Comparison of ENCODE assay signal across 1 cellular context in genomic region chr14:67695394-67695949, GRCh38.
A peak's percentile ranks its signal among the peaks of the same experiment; 100 is the strongest.
TF ChIP-seq lines count a peak whose summit lies in the region.

Gene RDH11 (minus strand): TSS chr14:67695764. CDS start chr14:67695703, 61 bp downstream.

TF ChIP-seq in K562, 482 proteins besides CTCF, POLR2A, EP300 and RAD21 (continued from another document):
- TF ChIP-seq AFF1 (IDR thresholded peaks at IDR 0.05; ENCODE audit: low read depth in 1 of 2, partially characterized antibody in 2 of 2): peak in 1 of 2 experiments; percentile 75
- TF ChIP-seq ZNF12 (CRISPR knock-in tag; IDR thresholded peaks at IDR 0.05): no peak
- no peak for TF ChIP-seq RCOR1 (IDR thresholded peaks at IDR 0.05; ENCODE audit: borderline replicate concordance in 1 of 2, low read depth in 2 of 2, low read length in 2 of 2)
- TF ChIP-seq OTX1 (CRISPR knock-in tag; IDR thresholded peaks at IDR 0.05): no peak
- peak; percentile 37 for TF ChIP-seq SAP30 (IDR thresholded peaks at IDR 0.05; ENCODE audit: borderline replicate concordance, insufficient read depth, low read depth, low read length, poor library complexity, severe bottlenecking)
- TF ChIP-seq POLR2AphosphoS5 (IDR thresholded peaks at IDR 0.05; ENCODE audit: control insufficient read depth, insufficient read depth, low read depth, low read length): peak; percentile 78
- TF ChIP-seq CHCHD3 (CRISPR knock-in tag; IDR thresholded peaks at IDR 0.05): no peak
- no peak for TF ChIP-seq THRB (CRISPR knock-in tag; conservative IDR thresholded peaks at IDR 0.05)
- TF ChIP-seq ETS1 (conservative IDR thresholded peaks at IDR 0.05; ENCODE audit: control insufficient read depth, low read depth, low read length): 0 out of 2 replicates have a peak, but pooled peaks have one; percentile 43
- TF ChIP-seq CEBPB (tag; IDR thresholded peaks at IDR 0.05): peak; percentile 97
- no peak for TF ChIP-seq RBM15 (IDR thresholded peaks at IDR 0.05; ENCODE audit: insufficient read depth, low read length)
- TF ChIP-seq ZNF184 (CRISPR knock-in tag; IDR thresholded peaks at IDR 0.05): no peak
- TF ChIP-seq NFE2 (IDR thresholded peaks at IDR 0.05; ENCODE audit: low read depth): no peak
- TF ChIP-seq ZNF23 (CRISPR knock-in tag; IDR thresholded peaks at IDR 0.05): no peak
- no peak for TF ChIP-seq ZNF197 (CRISPR knock-in tag; IDR thresholded peaks at IDR 0.05; ENCODE audit: low read depth)
- peak; percentile 15; the same call in 1 of the 2 replicates for TF ChIP-seq TFAP4 (CRISPR knock-in tag; IDR thresholded peaks at IDR 0.05; ENCODE audit: borderline replicate concordance)
- TF ChIP-seq DNMT1 (IDR thresholded peaks at IDR 0.05): no peak
- no peak for TF ChIP-seq RBM17 (IDR thresholded peaks at IDR 0.05; ENCODE audit: borderline replicate concordance, low read depth, low read length)
- TF ChIP-seq HIVEP1 (CRISPR knock-in tag; IDR thresholded peaks at IDR 0.05): no peak
- no peak for TF ChIP-seq KHSRP (IDR thresholded peaks at IDR 0.05)
- no peak for TF ChIP-seq SIRT6 (IDR thresholded peaks at IDR 0.05; ENCODE audit: low read depth, low read length)
- no peak for TF ChIP-seq FOS (IDR thresholded peaks at IDR 0.05; ENCODE audit: extremely low read depth, insufficient read length)
- peak; percentile 74; the same call in 1 of the 2 replicates for TF ChIP-seq PML (IDR thresholded peaks at IDR 0.05; ENCODE audit: low read length)
- TF ChIP-seq SP1 (CRISPR knock-in tag; IDR thresholded peaks at IDR 0.05): no peak
- TF ChIP-seq ZNF407 (IDR thresholded peaks at IDR 0.05; ENCODE audit: low read depth): no peak
- no peak for TF ChIP-seq THRA (IDR thresholded peaks at IDR 0.05)
- TF ChIP-seq E2F6 (IDR thresholded peaks at IDR 0.05; ENCODE audit: borderline replicate concordance in 1 of 2, extremely low read depth in 1 of 2, insufficient read depth in 1 of 2, insufficient read length in 1 of 2, low read depth in 1 of 2, low read length in 1 of 2, poor library complexity in 1 of 2, severe bottlenecking in 1 of 2): no peak
- TF ChIP-seq TAL1 (IDR thresholded peaks at IDR 0.05): no peak
- no peak for TF ChIP-seq HOMEZ (CRISPR knock-in tag; IDR thresholded peaks at IDR 0.05)
- TF ChIP-seq GABPB1 (CRISPR knock-in tag; IDR thresholded peaks at IDR 0.05): no peak
- TF ChIP-seq YY1 (IDR thresholded peaks at IDR 0.05; ENCODE audit: borderline replicate concordance in 1 of 3, control insufficient read depth in 1 of 3, extremely low read depth in 1 of 3, insufficient read depth in 3 of 3, insufficient read length in 1 of 3, insufficient replicate concordance in 2 of 3, low read depth in 1 of 3, low read length in 2 of 3): peak; percentile 38 to 87 (median 75)
- TF ChIP-seq NELFE (IDR thresholded peaks at IDR 0.05; ENCODE audit: insufficient read depth, insufficient read length): no peak
- no peak for TF ChIP-seq GTF3C2 (IDR thresholded peaks at IDR 0.05; ENCODE audit: borderline replicate concordance, extremely low read depth, insufficient read length)
TF ChIP-seq in K562: peak in this region for 36.
